Comparison of ENCODE assay signal across 1 cellular context in the genomic region with DNA sequence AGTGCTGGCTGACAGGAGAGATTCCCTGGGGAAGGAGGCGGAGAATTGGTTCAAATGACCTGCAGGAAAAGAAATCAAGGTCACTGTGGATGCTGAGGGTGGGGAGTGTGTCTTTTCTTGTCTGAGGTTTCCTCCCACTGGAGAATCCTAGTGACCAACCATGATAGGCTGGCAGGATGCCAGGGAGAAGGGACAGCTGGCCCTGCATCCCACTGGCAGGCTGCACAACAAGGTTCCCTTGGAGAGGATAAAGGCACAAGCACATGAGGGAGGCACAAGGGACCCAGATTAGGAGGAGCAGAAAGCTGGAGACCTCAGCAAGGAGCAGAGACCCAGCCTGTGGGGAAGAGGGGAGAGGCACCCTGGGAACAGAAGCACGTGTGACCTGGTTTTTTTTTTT.
TF ChIP-seq lines count a peak whose summit lies in the region.

No MANE protein-coding gene starts in this region.

TF ChIP-seq in WTC11, 78 proteins besides CTCF, POLR2A, EP300 and RAD21 (continued from another document):
- TF ChIP-seq, protein P1, sequence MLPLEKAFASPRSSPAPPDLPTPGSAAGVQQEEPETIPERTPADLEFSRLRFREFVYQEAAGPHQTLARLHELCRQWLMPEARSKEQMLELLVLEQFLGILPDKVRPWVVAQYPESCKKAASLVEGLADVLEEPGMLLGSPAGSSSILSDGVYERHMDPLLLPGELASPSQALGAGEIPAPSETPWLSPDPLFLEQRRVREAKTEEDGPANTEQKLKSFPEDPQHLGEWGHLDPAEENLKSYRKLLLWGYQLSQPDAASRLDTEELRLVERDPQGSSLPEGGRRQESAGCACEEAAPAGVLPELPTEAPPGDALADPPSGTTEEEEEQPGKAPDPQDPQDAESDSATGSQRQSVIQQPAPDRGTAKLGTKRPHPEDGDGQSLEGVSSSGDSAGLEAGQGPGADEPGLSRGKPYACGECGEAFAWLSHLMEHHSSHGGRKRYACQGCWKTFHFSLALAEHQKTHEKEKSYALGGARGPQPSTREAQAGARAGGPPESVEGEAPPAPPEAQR (CRISPR knock-in tag; IDR thresholded peaks at IDR 0.05), result no peak
- TF ChIP-seq GTF2I (CRISPR knock-in tag; conservative IDR thresholded peaks at IDR 0.05) (no peak), ZNF671 (CRISPR knock-in tag; IDR thresholded peaks at IDR 0.05) (no peak)
